ENCODE assay signal across 26 cellular contexts in genomic region chr1:102107441-102107840, GRCh38.
DNase-seq lines count a peak whose midpoint lies in the region; ATAC-seq and TF ChIP-seq lines count a peak whose summit lies in the region.
"Had no signal": no experiment of that assay in that cellular context is flagged by ENCODE, and none has a peak within 500 bp of the region (broad histone marks: within the 10 kb centered on the region; RNA-seq: fewer than 3 reads in every experiment).

No MANE protein-coding gene starts in this region.

- DNase-seq in H9 (no peak), neural progenitor cell (ENCODE audit: low spot score) (peak; percentile 88), NCI-H1417 treated with DMSO at 0.1 percent for 48 hours (lab: John Stamatoyannopoulos, UW) (no peak), omental fat pad (ENCODE audit: low spot score) (no peak), psoas muscle (no peak)
- DNase-seq in activated CD4-positive, alpha-beta T cell treated with anti-CD3 and anti-CD28 coated beads for 36 hours: no peak
- DNase-seq: AML-193; CD4-positive, alpha-beta T cell; DMS53; GDM1; KG1; MM.1S; NCI-H1048; NCI-H1417; NCI-H1694 treated with DMSO at 0.1 percent for 48 hours; NCI-H2081; NCI-H2227 treated with DMSO at 0.1 percent for 48 hours; NCI-H526 treated with DMSO at 0.1 percent for 48 hours; SHP77 had no signal

- no peak for ATAC-seq in omental fat pad (ENCODE audit: low FRiP score)
- ATAC-seq in psoas muscle: no peak
- ATAC-seq in activated CD4-positive, alpha-beta T cell treated with anti-CD3 and anti-CD28 coated beads for 36 hours: no peak
- ATAC-seq: A549, GM12878, Panc1 had no signal

- H3K79me2 ChIP-seq in H9 (ENCODE audit: insufficient read depth, low read length) (no peaks in the 10 kb centered on the region), neural progenitor cell (ENCODE audit: low read depth) (no peaks in the 10 kb centered on the region)

- H2BK120ac ChIP-seq in H9 (ENCODE audit: low read depth, low read length, poor library complexity, severe bottlenecking): no peak overlapping the region

- H3K4me3 Mint-ChIP-seq in H9 (peak overlapping the region in 1 of 2 experiments; percentile 1; a peak in 1 of 5 replicates), neural progenitor cell (peak overlapping the region; percentile 50)
- H3K4me3 Mint-ChIP-seq in activated CD4-positive, alpha-beta T cell treated with anti-CD3 and anti-CD28 coated beads for 36 hours: no peak overlapping the region
- H3K4me3 Mint-ChIP-seq: CD4-positive, alpha-beta T cell had no signal

- no peak overlapping the region for H3K56ac ChIP-seq in H9 (ENCODE audit: insufficient read length, low read depth, low read length)

- intact Hi-C loops in psoas muscle (cut with DNase I): no loop called here
- intact Hi-C loops in activated CD4-positive, alpha-beta T cell treated with anti-CD3 and anti-CD28 coated beads for 36 hours (cut with DNase I, micrococcal nuclease): no loop called here

- no peak overlapping the region for H4K91ac ChIP-seq in H9 (ENCODE audit: insufficient read length, low read depth, low read length)

- no peaks in the 10 kb centered on the region for H3K23me2 ChIP-seq in H9 (ENCODE audit: insufficient read length, low read depth, low read length, poor library complexity, severe bottlenecking)

- no peak overlapping the region for H3K14ac ChIP-seq in H9 (ENCODE audit: insufficient read depth, low read length)

- H3K9ac ChIP-seq in H9 (ENCODE audit: extremely low read depth, insufficient read length, low read length) (no peak overlapping the region), iPS-18a (ENCODE audit: low read length) (no peak overlapping the region), neural progenitor cell (no peak overlapping the region)
- H3K9ac ChIP-seq: BLaER1 treated with 17β-estradiol and CSF1 and Interleukin-3, amounts not matched to agents 10 nM and 100 nM had no signal

- H3K18ac ChIP-seq in H9 (ENCODE audit: insufficient read length, low read depth, low read length): no peak overlapping the region

- peaks cover 4% of the 10 kb centered on the region for H3K36me3 ChIP-seq in ectodermal cell (ENCODE audit: control insufficient read depth, insufficient read depth, low read length)
- no peaks in the 10 kb centered on the region for H3K36me3 ChIP-seq in iPS-18a (ENCODE audit: control insufficient read depth, low read depth, low read length)
- peaks cover 5% of the 10 kb centered on the region for H3K36me3 ChIP-seq in neural progenitor cell
- no peaks in the 10 kb centered on the region for H3K36me3 ChIP-seq in psoas muscle (ENCODE audit: insufficient read depth in 1 of 2, low read depth in 1 of 2)
- H3K36me3 ChIP-seq: BLaER1 treated with 17β-estradiol and CSF1 and Interleukin-3, amounts not matched to agents 10 nM and 100 nM had no signal

- no peak overlapping the region for H3K4me3 ChIP-seq in ectodermal cell (ENCODE audit: insufficient read depth, low read depth, low read length)
- peak overlapping the region; percentile 13 for H3K4me3 ChIP-seq in iPS-18a (ENCODE audit: low read length)
- peak overlapping the region; percentile 22 for H3K4me3 ChIP-seq in neural progenitor cell
- no peak overlapping the region for H3K4me3 ChIP-seq in psoas muscle
- H3K4me3 ChIP-seq: A549; BLaER1 treated with 17β-estradiol and CSF1 and Interleukin-3, amounts not matched to agents 10 nM and 100 nM; GM12878 had no signal

- H4K20me1 ChIP-seq in H9 (ENCODE audit: control insufficient read depth, insufficient read depth, insufficient read length) (no peaks in the 10 kb centered on the region), neural progenitor cell (ENCODE audit: low read depth) (no peaks in the 10 kb centered on the region)
- H4K20me1 ChIP-seq: BLaER1 treated with 17β-estradiol and CSF1 and Interleukin-3, amounts not matched to agents 10 nM and 100 nM had no signal

- no peak overlapping the region for H2BK15ac ChIP-seq in H9 (ENCODE audit: low read depth, low read length)

- H4K5ac ChIP-seq in H9 (ENCODE audit: insufficient read length, low read depth, low read length): no peak overlapping the region

- no peak overlapping the region for H2AK5ac ChIP-seq in H9 (ENCODE audit: insufficient read length, low read length)

- H3K79me1 ChIP-seq in H9 (ENCODE audit: insufficient read depth, low read depth, low read length, poor library complexity, severe bottlenecking): no peaks in the 10 kb centered on the region

- no peak overlapping the region for H2AFZ ChIP-seq in H9 (ENCODE audit: low read length)
- H2AFZ ChIP-seq in neural progenitor cell (replicated peaks): no peak overlapping the region

- H3K36me3 Mint-ChIP-seq in H9 (ENCODE audit: insufficient read depth in 1 of 3, low read depth in 3 of 3) (peaks cover 9 to 23% (median 16%) of the 10 kb centered on the region in 3 experiments), neural progenitor cell (peaks cover 6% of the 10 kb centered on the region)
- H3K36me3 Mint-ChIP-seq in activated CD4-positive, alpha-beta T cell treated with anti-CD3 and anti-CD28 coated beads for 36 hours (ENCODE audit: low read depth): no peaks in the 10 kb centered on the region

- no peak overlapping the region for H2BK12ac ChIP-seq in H9 (ENCODE audit: insufficient read length, low read depth, low read length)

- WGBS in H9 (ENCODE audit: extremely low coverage, insufficient read length, low lambda C conversion rate): no CpG with 5 or more reads among the region's 3 CpGs
- 4% methylated on average over 2 to 3 of the region's 3 CpGs for WGBS in ectodermal cell, 2 experiments
- WGBS in psoas muscle, 3 donors: 36 to 49% (median 45%) methylated on average over 3 of the region's 3 CpGs

- H3K27me3 ChIP-seq in H9 (ENCODE audit: insufficient read depth, low read length) (no peaks in the 10 kb centered on the region), ectodermal cell (ENCODE audit: control insufficient read depth, insufficient read depth, low read length, poor library complexity, severe bottlenecking) (no peaks in the 10 kb centered on the region), iPS-18a (ENCODE audit: control insufficient read depth, insufficient read depth, low read length) (peaks cover 8% of the 10 kb centered on the region), neural progenitor cell (no peaks in the 10 kb centered on the region), psoas muscle (ENCODE audit: insufficient read depth in 3 of 3, low read length in 2 of 3) (no peaks in the 10 kb centered on the region)
- H3K27me3 ChIP-seq: BLaER1 treated with 17β-estradiol and CSF1 and Interleukin-3, amounts not matched to agents 10 nM and 100 nM had no signal

- no peak overlapping the region for H4K8ac ChIP-seq in H9 (replicated peaks; ENCODE audit: insufficient read length, low read depth, low read length)

- H3K4me2 ChIP-seq in H9 (ENCODE audit: insufficient read depth, insufficient read length, low read length) (no peak overlapping the region), neural progenitor cell (peak overlapping the region; percentile 70)
- H3K4me2 ChIP-seq: A549; BLaER1 treated with 17β-estradiol and CSF1 and Interleukin-3, amounts not matched to agents 10 nM and 100 nM had no signal

- no peak for TF ChIP-seq CTCF in H9 (conservative IDR thresholded peaks at IDR 0.05)
- TF ChIP-seq CTCF in neural progenitor cell (IDR thresholded peaks at IDR 0.05): no peak
- no peak for TF ChIP-seq CTCF in omental fat pad (IDR thresholded peaks at IDR 0.05)
- TF ChIP-seq CTCF in psoas muscle (IDR thresholded peaks at IDR 0.05): no peak

- CTCF ChIA-PET in activated CD4-positive, alpha-beta T cell treated with anti-CD3 and anti-CD28 coated beads for 36 hours (lab: Charles Lee): no interaction called here

- H3K27ac Mint-ChIP-seq in H9 (peak overlapping the region in 2 of 3 experiments; percentile 3 to 97; a peak in 4 of 7 replicates), neural progenitor cell (peak overlapping the region; percentile 16)
- no peak overlapping the region for H3K27ac Mint-ChIP-seq in activated CD4-positive, alpha-beta T cell treated with anti-CD3 and anti-CD28 coated beads for 36 hours
- H3K27ac Mint-ChIP-seq: CD4-positive, alpha-beta T cell had no signal

- H3K23ac ChIP-seq in H9 (ENCODE audit: insufficient read length, low read depth, low read length): no peak overlapping the region

- H3K4me1 Mint-ChIP-seq in H9 (peaks cover 37 to 50% of the 10 kb centered on the region in 2 experiments), neural progenitor cell (peaks cover 31% of the 10 kb centered on the region)
- H3K4me1 Mint-ChIP-seq in activated CD4-positive, alpha-beta T cell treated with anti-CD3 and anti-CD28 coated beads for 36 hours: no peaks in the 10 kb centered on the region

- no peak overlapping the region for H3K4ac ChIP-seq in H9 (ENCODE audit: low read depth, low read length)

- H3K4me1 ChIP-seq in H9 (ENCODE audit: insufficient read depth, low read length) (peaks cover 3% of the 10 kb centered on the region; the same call in 1 of the 2 replicates), ectodermal cell (ENCODE audit: control insufficient read depth, insufficient read depth, low read length) (peaks cover 31% of the 10 kb centered on the region), iPS-18a (ENCODE audit: control insufficient read depth, low read depth, low read length) (peaks cover 34% of the 10 kb centered on the region), neural progenitor cell (peaks cover 48% of the 10 kb centered on the region), psoas muscle (no peaks in the 10 kb centered on the region)
- H3K4me1 ChIP-seq: A549; BLaER1 treated with 17β-estradiol and CSF1 and Interleukin-3, amounts not matched to agents 10 nM and 100 nM had no signal

- H2BK20ac ChIP-seq in H9 (ENCODE audit: low read depth, low read length, poor library complexity, severe bottlenecking): no peak overlapping the region

- peaks cover 20% of the 10 kb centered on the region for H3F3A ChIP-seq in neural progenitor cell (ENCODE audit: low read depth)

- H3K9me3 Mint-ChIP-seq in H9 (peaks cover 19 to 26% of the 10 kb centered on the region in 2 experiments), neural progenitor cell (peaks cover 27% of the 10 kb centered on the region)
- peaks cover 3% of the 10 kb centered on the region for H3K9me3 Mint-ChIP-seq in activated CD4-positive, alpha-beta T cell treated with anti-CD3 and anti-CD28 coated beads for 36 hours (ENCODE audit: low read depth)

- POLR2A ChIA-PET in activated CD4-positive, alpha-beta T cell treated with anti-CD3 and anti-CD28 coated beads for 36 hours (lab: Charles Lee): no interaction called here

- H3K27ac ChIP-seq in H9 (ENCODE audit: insufficient read length, low read depth, low read length) (no peak overlapping the region), ectodermal cell (ENCODE audit: insufficient read depth, low read depth, low read length, poor library complexity, severe bottlenecking) (peak overlapping the region; percentile 93), iPS-18a (ENCODE audit: low read length) (no peak overlapping the region), neural progenitor cell (peak overlapping the region; percentile 92), psoas muscle (no peak overlapping the region)
- H3K27ac ChIP-seq: A549; BLaER1 treated with 17β-estradiol and CSF1 and Interleukin-3, amounts not matched to agents 10 nM and 100 nM; RWPE1 had no signal

- H3K9me3 ChIP-seq in H9 (ENCODE audit: control insufficient read depth, low read depth, low read length): peaks cover 7% of the 10 kb centered on the region
- no peaks in the 10 kb centered on the region for H3K9me3 ChIP-seq in ectodermal cell (ENCODE audit: control insufficient read depth, low read length)
- peaks cover 3% of the 10 kb centered on the region for H3K9me3 ChIP-seq in iPS-18a (ENCODE audit: control insufficient read depth, low read depth, low read length)
- H3K9me3 ChIP-seq in neural progenitor cell (ENCODE audit: low read depth): no peaks in the 10 kb centered on the region
- H3K9me3 ChIP-seq in psoas muscle: no peaks in the 10 kb centered on the region
- H3K9me3 ChIP-seq: A549 had no signal

- H3T11ph ChIP-seq in H9 (ENCODE audit: low read length): no peak overlapping the region

- no peaks in the 10 kb centered on the region for H3K27me3 Mint-ChIP-seq in H9 (ENCODE audit: low read depth)
- H3K27me3 Mint-ChIP-seq in neural progenitor cell (ENCODE audit: insufficient read depth, low read depth): peaks cover 14% of the 10 kb centered on the region
- no peaks in the 10 kb centered on the region for H3K27me3 Mint-ChIP-seq in activated CD4-positive, alpha-beta T cell treated with anti-CD3 and anti-CD28 coated beads for 36 hours
- H3K27me3 Mint-ChIP-seq: CD4-positive, alpha-beta T cell had no signal

- H2BK5ac ChIP-seq in H9 (ENCODE audit: insufficient read length, low read length): no peak overlapping the region

Comparison
In these comparisons a context has a peak if more than half of its experiments do, and no peak if none do; other contexts are left out.
1. H3K27ac ChIP-seq: peak in ectodermal cell (single experiment) and neural progenitor cell (single experiment); none in H9 (single experiment), iPS-18a (single experiment) and psoas muscle (single experiment).
2. H3K4me3 ChIP-seq: peak in iPS-18a (single experiment) and neural progenitor cell (single experiment); none in ectodermal cell (single experiment) and psoas muscle (single experiment).